1 cellular context compared by ENCODE assay signal in genomic region chr14:54773171-54774006, GRCh38.
TF ChIP-seq lines count a peak whose summit lies in the region.

No MANE protein-coding gene starts in this region.

TF ChIP-seq in HEK293, 187 proteins besides CTCF, POLR2A, EP300 and RAD21 (continued from another document):
- TF ChIP-seq BCL6B (tag by site-specific recombination; IDR thresholded peaks at IDR 0.05) = peak; percentile 60
- TF ChIP-seq ZNF626 (tag by site-specific recombination; IDR thresholded peaks at IDR 0.05) = no peak
- TF ChIP-seq TRIM28 (IDR thresholded peaks at IDR 0.05; ENCODE audit: borderline replicate concordance, low read length) = no peak; the same call in 1 of the 2 replicates
- TF ChIP-seq INSM2 (tag by site-specific recombination; IDR thresholded peaks at IDR 0.05) = peak; percentile 53; the same call in 1 of the 2 replicates
- TF ChIP-seq SP7 (tag by site-specific recombination; IDR thresholded peaks at IDR 0.05) = peak; percentile 64
- TF ChIP-seq ZBTB8A (tag by site-specific recombination; IDR thresholded peaks at IDR 0.05) = no peak
- TF ChIP-seq IKZF3 (tag by site-specific recombination; IDR thresholded peaks at IDR 0.05) = peak; percentile 63; the same call in 1 of the 2 replicates
- no peak for TF ChIP-seq ZNF148 (tag by site-specific recombination; IDR thresholded peaks at IDR 0.05; ENCODE audit: borderline replicate concordance)
- TF ChIP-seq AEBP2 (tag by site-specific recombination; IDR thresholded peaks at IDR 0.05; ENCODE audit: borderline replicate concordance) = no peak
- TF ChIP-seq ZNF366 (tag by site-specific recombination; conservative IDR thresholded peaks at IDR 0.05) = peak; percentile 84
- TF ChIP-seq ZNF48 (tag by site-specific recombination; IDR thresholded peaks at IDR 0.05) = no peak
- TF ChIP-seq ZFP37 (tag by site-specific recombination; IDR thresholded peaks at IDR 0.05) = 0 out of 2 replicates have a peak, but pooled peaks have one; percentile 51
- no peak for TF ChIP-seq SALL2 (tag by site-specific recombination; IDR thresholded peaks at IDR 0.05; ENCODE audit: borderline replicate concordance)
TF ChIP-seq in HEK293: peak in this region for 38.
